Comparison of ENCODE assay signal across 19 cellular contexts in genomic region chrX:129744881-129745321, GRCh38. TPM values are rescaled to one million over a fixed set of nuclear protein-coding genes. Genes with fewer than 3 reads are reported as not detected.
DNase-seq lines count a peak whose midpoint lies in the region; ATAC-seq lines count a peak whose summit lies in the region.
"Had no signal": no experiment of that assay in that cellular context is flagged by ENCODE, and none has a peak within 500 bp of the region (broad histone marks: within the 10 kb centered on the region; RNA-seq: fewer than 3 reads in every experiment).

No MANE protein-coding gene starts in this region.

- no peaks in the 10 kb centered on the region for H3K9me3 ChIP-seq in T-helper 17 cell (ENCODE audit: control insufficient read depth, low read length, poor library complexity, severe bottlenecking)
- H3K9me3 ChIP-seq: A549, gastrocnemius medialis, tibial artery had no signal

- no peaks in the 10 kb centered on the region for H3K36me3 Mint-ChIP-seq in activated CD8-positive, alpha-beta memory T cell treated with anti-CD3 and anti-CD28 coated beads, Interleukin-2, amount 10 ng/mL, durations not matched to agents 7 days and 5 days
- no peaks in the 10 kb centered on the region for H3K36me3 Mint-ChIP-seq in T-helper 17 cell (ENCODE audit: low read depth)
- no peaks in the 10 kb centered on the region for H3K36me3 Mint-ChIP-seq in activated naive CD4-positive, alpha-beta T cell treated with anti-CD3 and anti-CD28 coated beads, Interleukin-2, amount 50 U/mL, for 72 hours
- H3K36me3 Mint-ChIP-seq in stimulated activated effector memory CD8-positive, alpha-beta T cell treated with anti-CD3 and anti-CD28 coated beads, Interleukin-12 subunit alpha, Interleukin-12 subunit beta, amount 100 ng/mL, for 72 hours, result peaks cover 6% of the 10 kb centered on the region
- H3K36me3 Mint-ChIP-seq: CD14-positive monocyte had no signal

- peak; percentile 56 for ATAC-seq in activated CD8-positive, alpha-beta memory T cell treated with anti-CD3 and anti-CD28 coated beads, Interleukin-2, amount 10 ng/mL, durations not matched to agents 7 days and 5 days
- ATAC-seq in T-helper 17 cell (peak; percentile 61), GM19452 (IDR thresholded peaks at IDR 0.05; ENCODE audit: unreplicated experiment) (no peak)
- peak; percentile 34 to 60 for ATAC-seq in activated naive CD4-positive, alpha-beta T cell treated with anti-CD3 and anti-CD28 coated beads, Interleukin-2, amount 50 U/mL, for 72 hours
- ATAC-seq in stimulated activated effector memory CD8-positive, alpha-beta T cell treated with anti-CD3 and anti-CD28 coated beads, Interleukin-12 subunit alpha, Interleukin-12 subunit beta, amount 100 ng/mL, for 72 hours, result peak; percentile 55
- ATAC-seq: A549, gastrocnemius medialis, GM23338, left colon had no signal

- H3K27me3 Mint-ChIP-seq in activated CD8-positive, alpha-beta memory T cell treated with anti-CD3 and anti-CD28 coated beads, Interleukin-2, amount 10 ng/mL, durations not matched to agents 7 days and 5 days, result no peaks in the 10 kb centered on the region
- no peaks in the 10 kb centered on the region for H3K27me3 Mint-ChIP-seq in T-helper 17 cell

- peak overlapping the region; percentile 44 for H3K4me3 Mint-ChIP-seq in activated CD8-positive, alpha-beta memory T cell treated with anti-CD3 and anti-CD28 coated beads, Interleukin-2, amount 10 ng/mL, durations not matched to agents 7 days and 5 days
- peak overlapping the region; percentile 76 for H3K4me3 Mint-ChIP-seq in T-helper 17 cell
- peak overlapping the region; percentile 30 for H3K4me3 Mint-ChIP-seq in stimulated activated effector memory CD8-positive, alpha-beta T cell treated with anti-CD3 and anti-CD28 coated beads, Interleukin-12 subunit alpha, Interleukin-12 subunit beta, amount 100 ng/mL, for 72 hours
- H3K4me3 Mint-ChIP-seq: CD14-positive monocyte, GM23338 had no signal

- H3K4me1 Mint-ChIP-seq in activated CD8-positive, alpha-beta memory T cell treated with anti-CD3 and anti-CD28 coated beads, Interleukin-2, amount 10 ng/mL, durations not matched to agents 7 days and 5 days, result peaks cover 38% of the 10 kb centered on the region
- H3K4me1 Mint-ChIP-seq in T-helper 17 cell, result peaks cover 23% of the 10 kb centered on the region
- peaks cover 38% of the 10 kb centered on the region for H3K4me1 Mint-ChIP-seq in stimulated activated effector memory CD8-positive, alpha-beta T cell treated with anti-CD3 and anti-CD28 coated beads, Interleukin-12 subunit alpha, Interleukin-12 subunit beta, amount 100 ng/mL, for 72 hours

- H3K27ac Mint-ChIP-seq in activated CD8-positive, alpha-beta memory T cell treated with anti-CD3 and anti-CD28 coated beads, Interleukin-2, amount 10 ng/mL, durations not matched to agents 7 days and 5 days, result peak overlapping the region; percentile 76
- H3K27ac Mint-ChIP-seq in T-helper 17 cell, result peak overlapping the region; percentile 79
- peak overlapping the region in 1 of 2 donors; percentile 45 for H3K27ac Mint-ChIP-seq in activated naive CD4-positive, alpha-beta T cell treated with anti-CD3 and anti-CD28 coated beads, Interleukin-2, amount 50 U/mL, for 72 hours
- H3K27ac Mint-ChIP-seq in stimulated activated effector memory CD8-positive, alpha-beta T cell treated with anti-CD3 and anti-CD28 coated beads, Interleukin-12 subunit alpha, Interleukin-12 subunit beta, amount 100 ng/mL, for 72 hours, result peak overlapping the region; percentile 81
- H3K27ac Mint-ChIP-seq: GM23338 had no signal

- DNase-seq in activated CD8-positive, alpha-beta memory T cell treated with anti-CD3 and anti-CD28 coated beads, Interleukin-2, amount 10 ng/mL, durations not matched to agents 7 days and 5 days, result peak; percentile 69
- DNase-seq in activated CD8-positive, alpha-beta memory T cell treated with anti-CD3 and anti-CD28 coated beads, Interleukin-2, amount 50 U/mL, for 48 hours, result no peak
- DNase-seq in T-helper 17 cell (no peak), T1000 (lab: John Stamatoyannopoulos, UW) (no peak), hepatic stellate cell (ENCODE audit: low spot score) (no peak)
- no peak for DNase-seq in activated naive CD4-positive, alpha-beta T cell treated with anti-CD3 and anti-CD28 coated beads, Interleukin-2, amount 50 U/mL, for 72 hours (ENCODE audit: low spot score in 2 of 2)
- no peak for DNase-seq in stimulated activated effector memory CD8-positive, alpha-beta T cell treated with anti-CD3 and anti-CD28 coated beads, Interleukin-12 subunit alpha, Interleukin-12 subunit beta, amount 100 ng/mL, for 72 hours (ENCODE audit: low spot score in 2 of 2)
- DNase-seq: dorsolateral prefrontal cortex; gastrocnemius medialis; left colon; NCI-H2029; NCI-H446; NK-92 treated with Interleukin-12 subunit alpha and Interleukin-12 subunit beta, amount 100 ng/mL, for 24 hours; tibial artery had no signal

- CTCF ChIA-PET in activated CD8-positive, alpha-beta memory T cell treated with anti-CD3 and anti-CD28 coated beads, Interleukin-2, amount 10 ng/mL, durations not matched to agents 7 days and 5 days (lab: Charles Lee), result interaction anchor here (0.8 to 3.2 kb wide), 6 partner anchors 8 to 78 kb away, joined by 3 to 13 read pairs (median 7); no protein-coding TSS in a partner anchor

- H3K9me3 Mint-ChIP-seq in activated CD8-positive, alpha-beta memory T cell treated with anti-CD3 and anti-CD28 coated beads, Interleukin-2, amount 10 ng/mL, durations not matched to agents 7 days and 5 days (ENCODE audit: low read depth), result no peaks in the 10 kb centered on the region
- H3K9me3 Mint-ChIP-seq in activated naive CD4-positive, alpha-beta T cell treated with anti-CD3 and anti-CD28 coated beads, Interleukin-2, amount 50 U/mL, for 72 hours, result no peaks in the 10 kb centered on the region
- no peaks in the 10 kb centered on the region for H3K9me3 Mint-ChIP-seq in stimulated activated effector memory CD8-positive, alpha-beta T cell treated with anti-CD3 and anti-CD28 coated beads, Interleukin-12 subunit alpha, Interleukin-12 subunit beta, amount 100 ng/mL, for 72 hours
- H3K9me3 Mint-ChIP-seq: CD14-positive monocyte, GM23338 had no signal

RNA-seq across cellular contexts. Expression of gene XPNPEP2, which starts 6.1 kb away (rescaled TPM):
- total RNA-seq in activated CD8-positive, alpha-beta memory T cell treated with anti-CD3 and anti-CD28 coated beads, Interleukin-2, amount 10 ng/mL, durations not matched to agents 7 days and 5 days, result 1 to 10 TPM; 1.0 to 1.2 TPM
- total RNA-seq in T-helper 17 cell, result under 1 TPM; 0.25 to 0.83 TPM
- under 1 TPM in 1 of 2 donors, not detected in 1; 0.21 TPM for total RNA-seq in activated naive CD4-positive, alpha-beta T cell treated with anti-CD3 and anti-CD28 coated beads, Interleukin-2, amount 50 U/mL, for 72 hours
- total RNA-seq: bronchial epithelial cell, GM23338 had no signal

RNA-seq across cellular contexts. Expression of gene SASH3, which starts 34.8 kb away (rescaled TPM):
- total RNA-seq in activated CD8-positive, alpha-beta memory T cell treated with anti-CD3 and anti-CD28 coated beads, Interleukin-2, amount 10 ng/mL, durations not matched to agents 7 days and 5 days, result 100 to 1,000 TPM; 231 to 248 TPM
- 100 to 1,000 TPM; 114 to 116 TPM for total RNA-seq in T-helper 17 cell
- total RNA-seq in activated naive CD4-positive, alpha-beta T cell treated with anti-CD3 and anti-CD28 coated beads, Interleukin-2, amount 50 U/mL, for 72 hours, result 100 to 1,000 TPM in 1 of 2 donors, 10 to 100 TPM in 1; 82.7 to 114 TPM
- total RNA-seq: bronchial epithelial cell, GM23338 had no signal
